1 cellular context compared by ENCODE assay signal in genomic region chr19:44851427-44851826, GRCh38.
TF ChIP-seq lines count a peak whose summit lies in the region.

No MANE protein-coding gene starts in this region.

TF ChIP-seq in H1, 55 proteins besides CTCF, POLR2A, EP300 and RAD21:
- TF ChIP-seq KDM5A (IDR thresholded peaks at IDR 0.05; ENCODE audit: low read length) (no peak), EZH2 (IDR thresholded peaks at IDR 0.05; ENCODE audit: low read depth, low read length, severe bottlenecking) (no peak), TAF7 (optimal IDR thresholded peaks at IDR 0.05; ENCODE audit: borderline replicate concordance, low read depth, low read length) (no peak), CHD2 (IDR thresholded peaks at IDR 0.05; ENCODE audit: low read length) (no peak), USF2 (IDR thresholded peaks at IDR 0.05; ENCODE audit: low read length) (no peak), BRCA1 (IDR thresholded peaks at IDR 0.05; ENCODE audit: low read depth, low read length) (no peak), ZNF274 (IDR thresholded peaks at IDR 0.05; ENCODE audit: borderline replicate concordance, extremely low read depth, low read length) (no peak), E2F6 (IDR thresholded peaks at IDR 0.05) (no peak), ATF2 (IDR thresholded peaks at IDR 0.05; ENCODE audit: low read length) (no peak), TCF12 (IDR thresholded peaks at IDR 0.05; ENCODE audit: low read depth, low read length) (no peak), TAF1 (IDR thresholded peaks at IDR 0.05; ENCODE audit: low read depth, low read length) (no peak), MAX (IDR thresholded peaks at IDR 0.05) (no peak), SP4 (IDR thresholded peaks at IDR 0.05; ENCODE audit: low read length) (no peak), ATF3 (IDR thresholded peaks at IDR 0.05; ENCODE audit: insufficient read depth, low read depth, low read length) (no peak), SIN3A (conservative IDR thresholded peaks at IDR 0.05 in 1 of 2, IDR thresholded peaks at IDR 0.05 in 1 of 2; ENCODE audit: low read depth in 1 of 2, low read length in 2 of 2) (no peak), EGR1 (IDR thresholded peaks at IDR 0.05; ENCODE audit: borderline replicate concordance, low read depth, low read length) (no peak), JUND (IDR thresholded peaks at IDR 0.05; ENCODE audit: low read length) (no peak), CREB1 (IDR thresholded peaks at IDR 0.05) (no peak), CHD1 (IDR thresholded peaks at IDR 0.05; ENCODE audit: low read depth, low read length) (no peak)
